Comparison of ENCODE assay signal across 8 cellular contexts in genomic region chr1:119712342-119713038, GRCh38. TPM values are rescaled to one million over a fixed set of nuclear protein-coding genes. Genes with fewer than 3 reads are reported as not detected.
DNase-seq lines count a peak whose midpoint lies in the region; ATAC-seq and TF ChIP-seq lines count a peak whose summit lies in the region.

No MANE protein-coding gene starts in this region.

- peak overlapping the region; percentile 52 for H2BK120ac ChIP-seq in neuronal stem cell (ENCODE audit: low read depth, low read length)

- H4K8ac ChIP-seq in neuronal stem cell (ENCODE audit: low read depth, low read length) = no peak overlapping the region

- peaks cover 31% of the 10 kb centered on the region for H3K27me3 Mint-ChIP-seq in activated T-cell treated with anti-CD3 and anti-CD28 coated beads, Interleukin-2, amount 50 U/mL, for 4 hours (ENCODE audit: low read depth)

- H3K79me1 ChIP-seq in neuronal stem cell (ENCODE audit: low read depth, low read length) = peaks cover 3% of the 10 kb centered on the region

- H3K4me1 ChIP-seq in foreskin keratinocyte (peaks cover 24% of the 10 kb centered on the region), neuronal stem cell (ENCODE audit: control insufficient read depth in 2 of 2, insufficient read depth in 1 of 2, low read depth in 1 of 2, low read length in 2 of 2) (peaks cover 9 to 20% of the 10 kb centered on the region in 2 donors), tibial artery (peaks cover 0 to 52% (median 34%) of the 10 kb centered on the region in 4 donors)

- H3K18ac ChIP-seq in neuronal stem cell (ENCODE audit: low read length) = peak overlapping the region; percentile 81

- H3K36me3 ChIP-seq in neuronal stem cell (replicated peaks in 1 of 2; ENCODE audit: control insufficient read depth in 2 of 2, insufficient read depth in 2 of 2, low read length in 2 of 2) (peaks cover 0 to 17% of the 10 kb centered on the region in 2 donors), tibial artery (no peaks in the 10 kb centered on the region)

- peak overlapping the region; percentile 75 for H3K4me2 ChIP-seq in neuronal stem cell (ENCODE audit: insufficient read depth, low read length, poor library complexity, severe bottlenecking)

- peak overlapping the region; percentile 90 for H3K4me3 Mint-ChIP-seq in activated T-cell treated with anti-CD3 and anti-CD28 coated beads, Interleukin-2, amount 50 U/mL, for 4 hours

- H3K14ac ChIP-seq in neuronal stem cell (ENCODE audit: low read length) = peak overlapping the region; percentile 1

- H2BK15ac ChIP-seq in neuronal stem cell (ENCODE audit: low read length) = no peak overlapping the region

- ATAC-seq in HG03521 (IDR thresholded peaks at IDR 0.05; ENCODE audit: unreplicated experiment) (peak; percentile 26), foreskin keratinocyte (peak; percentile 78), HG03280 (IDR thresholded peaks at IDR 0.05; ENCODE audit: unreplicated experiment) (no peak)
- ATAC-seq in activated T-cell treated with anti-CD3 and anti-CD28 coated beads, Interleukin-2, amount 50 U/mL, for 4 hours = peak; percentile 68 to 69

- H3K4me3 ChIP-seq in GM08714 (ENCODE audit: low read length) (peak overlapping the region; percentile 74), neuronal stem cell (ENCODE audit: low read length in 2 of 2) (peak overlapping the region; percentile 93 to 95), tibial artery (peak overlapping the region; percentile 79 to 88)

- H3K27ac ChIP-seq in foreskin keratinocyte = peak overlapping the region; percentile 92
- peak overlapping the region; percentile 84 for H3K27ac ChIP-seq in neuronal stem cell (replicated peaks; ENCODE audit: low read length)
- H3K27ac ChIP-seq in tibial artery = peak overlapping the region; percentile 85 to 87

- H3K4me1 Mint-ChIP-seq in activated T-cell treated with anti-CD3 and anti-CD28 coated beads, Interleukin-2, amount 50 U/mL, for 4 hours (ENCODE audit: low read depth) = peaks cover 11% of the 10 kb centered on the region

- intact Hi-C loops in tibial artery (cut with DNase I; ENCODE audit: low total_unique reads) = no loop called here

- no peaks in the 10 kb centered on the region for H3K27me3 ChIP-seq in foreskin keratinocyte
- peaks cover 0 to 14% (median 0%) of the 10 kb centered on the region in 3 experiments for H3K27me3 ChIP-seq in neuronal stem cell (ENCODE audit: control insufficient read depth in 3 of 3, insufficient read depth in 3 of 3, low read depth in 1 of 3, low read length in 3 of 3)
- H3K27me3 ChIP-seq in tibial artery = no peaks in the 10 kb centered on the region

- peak overlapping the region; percentile 93 for H3K9ac ChIP-seq in neuronal stem cell (ENCODE audit: low read depth, low read length, poor library complexity)

- H2BK5ac ChIP-seq in neuronal stem cell (ENCODE audit: low read length) = peak overlapping the region; percentile 90

- no CpG with 5 or more reads among the region's 51 CpGs for WGBS in neuronal stem cell (ENCODE audit: extremely low coverage in 2 of 2, insufficient read length in 2 of 2, insufficient replicate concordance in 1 of 2), 2 donors

- TF ChIP-seq CTCF in foreskin keratinocyte (conservative IDR thresholded peaks at IDR 0.05) = no peak
- TF ChIP-seq CTCF in tibial artery (IDR thresholded peaks at IDR 0.05) = no peak

- H4K91ac ChIP-seq in neuronal stem cell (ENCODE audit: low read depth, low read length, poor library complexity) = no peak overlapping the region

- peak overlapping the region; percentile 20 for H3K4ac ChIP-seq in neuronal stem cell (ENCODE audit: low read length)

- no peaks in the 10 kb centered on the region for H3K9me3 ChIP-seq in neuronal stem cell (replicated peaks in 1 of 2; ENCODE audit: control insufficient read depth in 2 of 2, insufficient read depth in 1 of 2, low read depth in 1 of 2, low read length in 2 of 2)
- no peaks in the 10 kb centered on the region for H3K9me3 ChIP-seq in tibial artery

- H2AFZ ChIP-seq in neuronal stem cell (ENCODE audit: low read length) = peak overlapping the region; percentile 90

- peak overlapping the region; percentile 64 for H2AK5ac ChIP-seq in neuronal stem cell (ENCODE audit: low read depth, low read length)

- H3K23ac ChIP-seq in neuronal stem cell (ENCODE audit: low read depth, low read length, poor library complexity) = no peak overlapping the region

- H3K36me3 Mint-ChIP-seq in activated T-cell treated with anti-CD3 and anti-CD28 coated beads, Interleukin-2, amount 50 U/mL, for 4 hours (ENCODE audit: insufficient read depth) = peaks cover 3% of the 10 kb centered on the region

- no peak overlapping the region for H2BK12ac ChIP-seq in neuronal stem cell (ENCODE audit: low read length)

- H3K9me3 Mint-ChIP-seq in activated T-cell treated with anti-CD3 and anti-CD28 coated beads, Interleukin-2, amount 50 U/mL, for 4 hours = no peaks in the 10 kb centered on the region

- peak; percentile 43 for DNase-seq in NCI-H774 (lab: John Stamatoyannopoulos, UW)
- peak; percentile 40 for DNase-seq in activated T-cell treated with anti-CD3 and anti-CD28 coated beads, Interleukin-2, amount 50 U/mL, for 4 hours
- DNase-seq in foreskin keratinocyte = peak in 1 of 2 donors; percentile 54
- peak; percentile 65 for DNase-seq in neuronal stem cell (ENCODE audit: low spot score)
- DNase-seq in tibial artery = peak; percentile 88 to 95

RNA-seq across cellular contexts. Expression of gene PHGDH, which starts 0.8 kb away (rescaled TPM):
- 10 to 100 TPM; 65.5 to 77.4 (median 65.5) TPM for total RNA-seq in activated T-cell treated with anti-CD3 and anti-CD28 coated beads, Interleukin-2, amount 50 U/mL, for 4 hours
- 104 and 195 TPM in 2 replicates for total RNA-seq in foreskin keratinocyte
- polyA plus RNA-seq in foreskin keratinocyte = 121 and 247 TPM in 2 replicates
- 124 TPM for polyA plus RNA-seq in neuronal stem cell (2013, experiment 1 of 2)
- polyA plus RNA-seq in neuronal stem cell (2013, experiment 2 of 2) = 118 TPM

RNA-seq across cellular contexts. Expression of gene HMGCS2, which starts 56.2 kb away (rescaled TPM):
- total RNA-seq in activated T-cell treated with anti-CD3 and anti-CD28 coated beads, Interleukin-2, amount 50 U/mL, for 4 hours = under 1 TPM in 2 of 3 donors, not detected in 1; 0.24 to 0.25 TPM
- not detected in 2 replicates for total RNA-seq in foreskin keratinocyte
- not detected in 2 replicates for polyA plus RNA-seq in foreskin keratinocyte
- 0.06 TPM for polyA plus RNA-seq in neuronal stem cell (2013, experiment 1 of 2)
- polyA plus RNA-seq in neuronal stem cell (2013, experiment 2 of 2) = 0.14 TPM
